22 cellular contexts compared by ENCODE assay signal in the genomic region with DNA sequence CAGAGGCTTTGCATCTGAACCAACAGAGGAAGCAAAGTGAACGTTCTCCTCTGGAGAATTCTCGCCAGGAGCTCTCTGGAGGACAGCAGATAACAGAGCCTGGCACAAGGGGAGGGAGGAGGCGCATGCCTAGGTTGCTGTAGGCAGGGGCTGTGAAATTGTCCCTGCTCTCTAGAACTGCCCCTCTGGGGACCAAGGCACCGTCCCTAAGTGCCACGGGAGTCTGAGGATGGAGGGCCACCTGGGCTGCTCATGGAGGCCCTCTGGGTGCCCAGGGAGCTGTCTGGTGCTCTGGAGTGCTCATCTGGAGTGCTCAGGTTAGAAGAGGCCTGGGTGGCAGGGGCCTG.
"Had no signal": no experiment of that assay in that cellular context is flagged by ENCODE, and none has a peak within 500 bp of the region (broad histone marks: within the 10 kb centered on the region; RNA-seq: fewer than 3 reads in every experiment).

No MANE protein-coding gene starts in this region.

- H3K9me3 Mint-ChIP-seq: natural killer cell had no signal

- H3K27me3 ChIP-seq: gastrocnemius medialis, neutrophil, right atrium auricular region, upper lobe of left lung had no signal

- H3K4me3 ChIP-seq: dorsolateral prefrontal cortex, gastrocnemius medialis, heart left ventricle, lower lobe of right lung, prostate gland, right atrium auricular region, smooth muscle cell, stomach, tibial artery, upper lobe of left lung had no signal

- H3K36me3 Mint-ChIP-seq: natural killer cell had no signal

- H3K27ac ChIP-seq: epithelial cell of prostate, gastrocnemius medialis, heart left ventricle, lower lobe of right lung, neutrophil, prostate gland, right atrium auricular region, stomach, tibial artery, upper lobe of left lung had no signal

- H3K9me3 ChIP-seq: gastrocnemius medialis, heart left ventricle, lower lobe of right lung, neutrophil, prostate gland, right atrium auricular region, stomach, tibial artery, upper lobe of left lung had no signal

- H3K36me3 ChIP-seq: gastrocnemius medialis, heart left ventricle, lower lobe of right lung, neutrophil, prostate gland, right atrium auricular region, stomach, tibial artery, upper lobe of left lung had no signal

- H3K4me1 Mint-ChIP-seq: natural killer cell had no signal

- DNase-seq: effector CD4-positive, alpha-beta T cell; foreskin fibroblast; gastrocnemius medialis; hippocampal formation; left ventricle myocardium superior; lower lobe of right lung; natural killer cell; stimulated activated CD4-positive, alpha-beta T cell treated with anti-CD3 and anti-CD28 coated beads, Interleukin-12 subunit alpha, Interleukin-12 subunit beta, amount 100 ng/mL, for 4 hours; stimulated activated CD4-positive, alpha-beta T cell treated with anti-CD3 and anti-CD28 coated beads, Interleukin-1b, Interleukin-23, amount 100 ng/mL, for 48 hours; stimulated activated CD4-positive, alpha-beta T cell treated with anti-CD3 and anti-CD28 coated beads, Interleukin-4, amount 100 ng/mL, for 1 hour; stimulated activated CD8-positive, alpha-beta memory T cell treated with anti-CD3 and anti-CD28 coated beads, Interleukin-4, amount 100 ng/mL, for 48 hours; stimulated activated naive CD4-positive, alpha-beta T cell treated with Interleukin-2 at 50 U/mL for 16 hours; stomach; tibial artery; upper lobe of left lung had no signal

- H3K27ac Mint-ChIP-seq: natural killer cell had no signal

- H3K4me3 Mint-ChIP-seq: natural killer cell had no signal

- H3K4me1 ChIP-seq: gastrocnemius medialis, heart left ventricle, lower lobe of right lung, prostate gland, right atrium auricular region, stomach, tibial artery, upper lobe of left lung had no signal

- H3K4me2 ChIP-seq: smooth muscle cell had no signal
